Comparison of ENCODE assay signal across 13 cellular contexts in the genomic region with DNA sequence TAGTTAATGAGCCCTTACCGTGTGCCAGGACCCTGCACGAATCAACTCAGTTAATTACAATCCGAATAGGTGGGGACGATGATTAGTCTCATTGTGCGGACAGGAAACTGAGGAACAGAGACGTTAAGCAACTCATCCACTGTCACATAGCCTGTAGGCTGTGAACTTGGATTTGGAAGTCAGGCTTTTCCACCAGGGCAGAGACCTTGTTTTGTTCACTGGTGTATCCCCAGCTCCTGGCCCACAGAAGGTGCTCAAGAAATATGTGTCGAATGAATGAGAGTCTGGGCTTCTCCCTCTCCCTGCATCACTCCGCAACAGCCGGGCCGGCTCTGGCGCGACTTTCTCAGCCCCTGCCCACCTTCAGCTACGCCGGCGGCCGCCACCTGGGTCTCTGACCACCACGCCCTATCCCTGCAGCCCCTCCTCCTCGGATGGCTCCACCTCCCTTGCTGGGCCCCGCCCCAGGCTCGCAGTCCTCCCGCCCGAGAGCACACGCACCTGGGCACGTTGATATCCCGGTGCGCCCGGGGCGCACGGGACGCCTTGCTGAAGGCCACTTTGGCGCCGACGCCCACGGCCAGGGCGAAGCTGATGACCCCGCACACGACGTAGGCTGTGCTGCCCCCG. TPM values are rescaled to one million over a fixed set of nuclear protein-coding genes. Genes with fewer than 3 reads are reported as not detected.
DNase-seq lines count a peak whose midpoint lies in the region; ATAC-seq and TF ChIP-seq lines count a peak whose summit lies in the region.
"Had no signal": no experiment of that assay in that cellular context is flagged by ENCODE, and none has a peak within 500 bp of the region (broad histone marks: within the 10 kb centered on the region; RNA-seq: fewer than 3 reads in every experiment).

No MANE protein-coding gene starts in this region.

- no peak for TF ChIP-seq RAD21 in HCT116 (IDR thresholded peaks at IDR 0.05; ENCODE audit: low read depth)

- H3K4me1 Mint-ChIP-seq in Caco-2 (ENCODE audit: low read depth, unreplicated experiment) (no peaks in the 10 kb centered on the region), WTC11 (peaks cover 23% of the 10 kb centered on the region)

- CTCF ChIA-PET in Caco-2 (lab: Charles Lee), result interaction anchor here (0.6 to 1.2 kb wide), 2 partner anchors 20 to 58 kb away, joined by 4 read pairs; a partner anchor contains a TSS
- CTCF ChIA-PET in HCT116 (lab: Charles Lee), result no interaction called here
- CTCF ChIA-PET in WTC11 (lab: Charles Lee), result interaction anchor here (0.7 to 1.4 kb wide), 7 partner anchors 20 to 281 kb away, joined by 3 read pairs; a partner anchor contains a TSS

- ATAC-seq in HCT116 (peak; percentile 72), WTC11 (peak; percentile 75), HG03571 (IDR thresholded peaks at IDR 0.05; ENCODE audit: unreplicated experiment) (no peak), HG02885 (IDR thresholded peaks at IDR 0.05; ENCODE audit: poor library complexity, unreplicated experiment) (no peak), GM19467 (IDR thresholded peaks at IDR 0.05; ENCODE audit: unreplicated experiment) (no peak), GM19397 (IDR thresholded peaks at IDR 0.05; ENCODE audit: unreplicated experiment) (no peak)
- ATAC-seq: left ventricle myocardium superior had no signal

- no peak for DNase-seq in Caco-2
- no peak for DNase-seq in HCT116 (ENCODE audit: low read depth, low spot score)
- DNase-seq in WTC11 (ENCODE audit: low spot score), result peak; percentile 90
- peak; percentile 31 for DNase-seq in left kidney (ENCODE audit: low read depth, low spot score)
- DNase-seq: amniotic stem cell, esophagus squamous epithelium, left ventricle myocardium superior had no signal

- TF ChIP-seq POLR2A in HCT116 (IDR thresholded peaks at IDR 0.05; ENCODE audit: borderline replicate concordance, extremely low read depth, insufficient read depth, insufficient read length), result no peak

- H3K36me3 Mint-ChIP-seq in Caco-2 (ENCODE audit: insufficient read depth, unreplicated experiment), result peaks cover 7% of the 10 kb centered on the region
- no peaks in the 10 kb centered on the region for H3K36me3 Mint-ChIP-seq in WTC11

- BruUV-seq in Caco-2 (replicated peaks; lab: Mats Ljungman, UMichigan) (no TSS peak), HCT116 (replicated peaks; lab: Mats Ljungman, UMichigan) (no TSS peak)

- H3K4me3 ChIP-seq in Caco-2 (ENCODE audit: low read depth, low read length), result no peak overlapping the region
- no peak overlapping the region for H3K4me3 ChIP-seq in HCT116 (replicated peaks in 1 of 2; ENCODE audit: low read depth in 1 of 2, low read length in 2 of 2)

- POLR2A ChIA-PET in Caco-2 (lab: Charles Lee) (interaction anchor here (0.7 kb wide), 1 partner anchor 157 kb away, joined by 4 read pairs; a partner anchor contains a TSS), HCT116 (lab: Charles Lee) (no interaction called here), WTC11 (lab: Charles Lee) (no interaction called here)

- H3K27ac Mint-ChIP-seq in Caco-2 (ENCODE audit: unreplicated experiment) (no peak overlapping the region), WTC11 (no peak overlapping the region; the same call in 1 of the 2 replicates)

- intact Hi-C loops in Caco-2 (cut with micrococcal nuclease; ENCODE audit: unreplicated experiment), result no loop called here
- intact Hi-C loops in HCT116 (cut with micrococcal nuclease), result loop anchor here (10.0 kb wide), 1 partner anchor 227 kb away; no protein-coding TSS in a partner anchor

- H3K9me3 Mint-ChIP-seq in Caco-2 (ENCODE audit: unreplicated experiment) (no peaks in the 10 kb centered on the region), WTC11 (no peaks in the 10 kb centered on the region)

- H3K9me2 ChIP-seq in HCT116 (ENCODE audit: insufficient read depth), result no peaks in the 10 kb centered on the region

- peaks cover 44% of the 10 kb centered on the region for H3K27me3 Mint-ChIP-seq in Caco-2 (ENCODE audit: insufficient read depth, unreplicated experiment)
- peaks cover 8% of the 10 kb centered on the region for H3K27me3 Mint-ChIP-seq in WTC11 (ENCODE audit: low read depth)

- H3K9ac ChIP-seq in HCT116 (ENCODE audit: low read length), result no peak overlapping the region

- peak overlapping the region; percentile 6 for H3K4me3 Mint-ChIP-seq in Caco-2 (ENCODE audit: unreplicated experiment)
- H3K4me3 Mint-ChIP-seq in WTC11, result peak overlapping the region; percentile 62

- no peak for TF ChIP-seq CTCF in Caco-2 (IDR thresholded peaks at IDR 0.05; ENCODE audit: insufficient read depth in 1 of 2, low read depth in 1 of 2, low read length in 1 of 2, severe bottlenecking in 1 of 2, unreplicated experiment in 1 of 2)
- TF ChIP-seq CTCF in HCT116 (IDR thresholded peaks at IDR 0.05 in 2 of 3, conservative IDR thresholded peaks at IDR 0.05 in 1 of 3; ENCODE audit: borderline replicate concordance in 1 of 3, insufficient read depth in 1 of 3, low read depth in 2 of 3, low read length in 2 of 3), result no peak
- TF ChIP-seq CTCF in WTC11 (IDR thresholded peaks at IDR 0.05), result no peak

- peaks cover 10% of the 10 kb centered on the region for H3K27me3 ChIP-seq in Caco-2 (replicated peaks; ENCODE audit: control insufficient read depth, insufficient read depth, low read length)
- peaks cover 19% of the 10 kb centered on the region; the same call in 1 of the 2 replicates for H3K27me3 ChIP-seq in HCT116 (ENCODE audit: insufficient read depth, low read length)

- no peaks in the 10 kb centered on the region for H3K36me3 ChIP-seq in Caco-2 (ENCODE audit: control insufficient read depth, insufficient read depth, low read length)
- no peaks in the 10 kb centered on the region for H3K36me3 ChIP-seq in HCT116 (ENCODE audit: control insufficient read depth in 1 of 2, insufficient read depth in 2 of 2, low read length in 2 of 2)
- H3K36me3 ChIP-seq: esophagus squamous epithelium had no signal

- no peaks in the 10 kb centered on the region for H4K20me1 ChIP-seq in HCT116 (ENCODE audit: insufficient read depth)

- RAD21 ChIA-PET in HCT116 (lab: Charles Lee; ENCODE audit: low non-redundant PET in 1 of 2, low total read pairs in 2 of 2, uncharacterized antibody in 2 of 2, unreplicated experiment in 2 of 2), result no interaction called here

- peak overlapping the region; percentile 40 for H3K4me2 ChIP-seq in HCT116 (ENCODE audit: low read length)

- H3K9me3 ChIP-seq in Caco-2, result 0 out of 2 replicates have a peak, but pooled peaks cover 3% of the 10 kb centered on the region
- no peaks in the 10 kb centered on the region for H3K9me3 ChIP-seq in HCT116 (ENCODE audit: control insufficient read depth in 1 of 2, insufficient read depth in 1 of 2, low read depth in 1 of 2, low read length in 2 of 2)
- H3K9me3 ChIP-seq: esophagus squamous epithelium had no signal

- H3K27ac ChIP-seq in HCT116 (ENCODE audit: low read depth, low read length), result no peak overlapping the region
- H3K27ac ChIP-seq: esophagus squamous epithelium had no signal

- no peak overlapping the region for H2AFZ ChIP-seq in HCT116 (ENCODE audit: low read depth, low read length, poor library complexity, severe bottlenecking)

- H3K4me1 ChIP-seq in Caco-2 (peaks cover 11% of the 10 kb centered on the region; the same call in 1 of the 2 replicates), HCT116 (ENCODE audit: control insufficient read depth in 1 of 2, insufficient read depth in 2 of 2, low read length in 2 of 2) (peaks cover 0 to 10% of the 10 kb centered on the region in 2 experiments; a peak in 2 of 4 replicates)

- no peaks in the 10 kb centered on the region for H3K79me2 ChIP-seq in HCT116 (ENCODE audit: insufficient read depth, low read length)

TF ChIP-seq in HCT116, 20 proteins besides CTCF, POLR2A, EP300 and RAD21:
- TF ChIP-seq SP1 (IDR thresholded peaks at IDR 0.05; ENCODE audit: low read depth), result no peak
- TF ChIP-seq, protein P1, sequence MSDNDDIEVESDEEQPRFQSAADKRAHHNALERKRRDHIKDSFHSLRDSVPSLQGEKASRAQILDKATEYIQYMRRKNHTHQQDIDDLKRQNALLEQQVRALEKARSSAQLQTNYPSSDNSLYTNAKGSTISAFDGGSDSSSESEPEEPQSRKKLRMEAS (IDR thresholded peaks at IDR 0.05), result peak; percentile 58; the same call in 1 of the 2 replicates

TF ChIP-seq in WTC11, 78 proteins besides CTCF, POLR2A, EP300 and RAD21 (continues in another document):
- TF ChIP-seq, protein P2, sequence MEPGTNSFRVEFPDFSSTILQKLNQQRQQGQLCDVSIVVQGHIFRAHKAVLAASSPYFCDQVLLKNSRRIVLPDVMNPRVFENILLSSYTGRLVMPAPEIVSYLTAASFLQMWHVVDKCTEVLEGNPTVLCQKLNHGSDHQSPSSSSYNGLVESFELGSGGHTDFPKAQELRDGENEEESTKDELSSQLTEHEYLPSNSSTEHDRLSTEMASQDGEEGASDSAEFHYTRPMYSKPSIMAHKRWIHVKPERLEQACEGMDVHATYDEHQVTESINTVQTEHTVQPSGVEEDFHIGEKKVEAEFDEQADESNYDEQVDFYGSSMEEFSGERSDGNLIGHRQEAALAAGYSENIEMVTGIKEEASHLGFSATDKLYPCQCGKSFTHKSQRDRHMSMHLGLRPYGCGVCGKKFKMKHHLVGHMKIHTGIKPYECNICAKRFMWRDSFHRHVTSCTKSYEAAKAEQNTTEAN (CRISPR knock-in tag; IDR thresholded peaks at IDR 0.05), result 0 out of 2 replicates have a peak, but pooled peaks have one; percentile 44

RNA-seq across cellular contexts. Expression of a gene that starts 1.3 kb away (rescaled TPM):
- total RNA-seq in Caco-2 (2022) (not detected in 2 replicates), HCT116 (2021; ENCODE audit: unreplicated experiment) (not detected), WTC11 (2021) (0.79 to 0.94 TPM (median 0.87 TPM) in 3 replicates)
- polyA plus RNA-seq in HCT116 (2012), result 0.01 TPM in 1 of 2 replicates, not detected in the other
- total RNA-seq: esophagus squamous epithelium, left ventricle myocardium superior, NCI-H460, renal cortical epithelial cell had no signal

RNA-seq across cellular contexts. Expression of a gene that starts 19.6 kb away (rescaled TPM):
- total RNA-seq in Caco-2 (2022), result 40.6 and 49.6 TPM in 2 replicates
- 56.8 TPM for total RNA-seq in HCT116 (2021; ENCODE audit: unreplicated experiment)
- 53.6 and 62.9 TPM in 2 replicates for polyA plus RNA-seq in HCT116 (2012)
- 96.3 to 96.6 TPM (median 96.4 TPM) in 3 replicates for total RNA-seq in WTC11 (2021)

RNA-seq across cellular contexts. Expression of a gene that starts 22.7 kb away (rescaled TPM):
- not detected in 2 replicates for total RNA-seq in Caco-2 (2022)
- total RNA-seq in HCT116 (2021; ENCODE audit: unreplicated experiment), result 0.34 TPM
- polyA plus RNA-seq in HCT116 (2012), result 0.04 TPM in 1 of 2 replicates, not detected in the other
- total RNA-seq in WTC11 (2021), result 2.1 to 2.5 TPM (median 2.2 TPM) in 3 replicates
- total RNA-seq: esophagus squamous epithelium, left ventricle myocardium superior, NCI-H460, renal cortical epithelial cell had no signal

RNA-seq across cellular contexts. Expression of a gene that starts 34.2 kb away (rescaled TPM):
- total RNA-seq in Caco-2 (2022), result 279 and 293 TPM in 2 replicates
- total RNA-seq in HCT116 (2021; ENCODE audit: unreplicated experiment), result 515 TPM
- polyA plus RNA-seq in HCT116 (2012), result 334 and 398 TPM in 2 replicates
- total RNA-seq in WTC11 (2021), result 442 to 516 TPM (median 467 TPM) in 3 replicates

RNA-seq across cellular contexts. Expression of a gene that starts 34.6 kb away (rescaled TPM):
- 12.3 and 13.9 TPM in 2 replicates for total RNA-seq in Caco-2 (2022)
- total RNA-seq in HCT116 (2021; ENCODE audit: unreplicated experiment), result 14.9 TPM
- polyA plus RNA-seq in HCT116 (2012), result 8.0 and 11.6 TPM in 2 replicates
- total RNA-seq in WTC11 (2021), result 14.0 to 23.6 TPM (median 17.8 TPM) in 3 replicates

Comparison
In these comparisons a context has a peak if more than half of its experiments do, and no peak if none do; other contexts are left out.
1. DNase-seq: peak in WTC11 (single experiment) and left kidney (single experiment); none in Caco-2 (0 of 2) and HCT116 (single experiment).
2. ATAC-seq: peak in HCT116 (single experiment) and WTC11 (single experiment); none in HG03571 (single experiment), HG02885 (single experiment), GM19467 (single experiment) and GM19397 (single experiment).